ENCODE assay signal across 1 cellular context in the genomic region with DNA sequence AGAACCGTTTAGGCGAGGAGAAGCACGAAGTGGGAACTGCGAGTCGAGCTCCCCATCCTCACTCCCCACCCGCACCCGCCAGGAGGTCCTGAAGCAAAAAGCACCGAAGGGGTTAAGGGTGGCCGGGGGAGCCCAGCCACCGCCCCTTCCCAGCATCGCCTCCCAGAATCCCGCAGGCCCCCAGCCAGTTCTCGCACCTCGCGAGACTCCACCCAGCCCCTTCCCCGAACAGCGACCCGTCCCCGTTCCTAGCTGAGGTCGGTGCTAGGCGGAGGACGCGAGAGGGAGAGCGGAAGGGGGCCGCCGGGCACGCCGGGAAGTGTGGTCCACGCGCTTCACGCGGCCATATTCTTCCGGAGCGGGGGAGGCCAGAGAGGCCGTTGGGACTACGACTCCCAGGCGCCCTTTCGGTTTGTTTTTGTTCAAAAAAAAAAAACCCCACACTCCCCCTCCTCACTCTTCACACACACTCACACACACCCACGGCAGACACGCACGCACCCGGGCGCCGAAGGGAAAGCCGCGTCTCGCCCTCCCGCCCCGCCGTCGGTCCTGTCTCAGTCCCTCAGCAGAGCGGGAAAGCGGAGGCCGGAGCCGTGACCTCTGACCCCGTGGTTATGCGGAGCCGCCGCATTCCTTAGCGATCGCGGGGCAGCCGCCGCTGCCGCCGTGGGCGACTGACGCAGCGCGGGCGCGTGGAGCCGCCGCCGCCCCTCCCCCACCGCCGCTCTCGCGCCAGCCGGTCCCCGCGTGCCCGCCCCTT.
TF ChIP-seq lines count a peak whose summit lies in the region.

A gene (plus strand): TSS at position 463 of the 763 bp plus-strand sequence. CDS start 445 bp downstream, outside the sequence.

TF ChIP-seq in H1, 55 proteins besides CTCF, POLR2A, EP300 and RAD21:
- TF ChIP-seq NANOG (IDR thresholded peaks at IDR 0.05; ENCODE audit: insufficient read depth, low read depth, low read length, poor library complexity, severe bottlenecking) = peak; percentile 55
- peak; percentile 100 for TF ChIP-seq CHD2 (IDR thresholded peaks at IDR 0.05; ENCODE audit: low read length)
- peak; percentile 57 for TF ChIP-seq PHF8 (conservative IDR thresholded peaks at IDR 0.05; ENCODE audit: low read depth, low read length)
- 0 out of 2 replicates have a peak, but pooled peaks have one; percentile 46 for TF ChIP-seq TCF12 (IDR thresholded peaks at IDR 0.05; ENCODE audit: low read depth, low read length)
- no peak for TF ChIP-seq CHD1 (IDR thresholded peaks at IDR 0.05; ENCODE audit: low read depth, low read length)
- no peak for TF ChIP-seq NRF1 (IDR thresholded peaks at IDR 0.05; ENCODE audit: low read depth, low read length)
- TF ChIP-seq CREB1 (IDR thresholded peaks at IDR 0.05) = 0 out of 2 replicates have a peak, but pooled peaks have one; percentile 21
- peak; percentile 82 for TF ChIP-seq SIX5 (IDR thresholded peaks at IDR 0.05; ENCODE audit: low read depth, low read length)
- TF ChIP-seq, protein P1, sequence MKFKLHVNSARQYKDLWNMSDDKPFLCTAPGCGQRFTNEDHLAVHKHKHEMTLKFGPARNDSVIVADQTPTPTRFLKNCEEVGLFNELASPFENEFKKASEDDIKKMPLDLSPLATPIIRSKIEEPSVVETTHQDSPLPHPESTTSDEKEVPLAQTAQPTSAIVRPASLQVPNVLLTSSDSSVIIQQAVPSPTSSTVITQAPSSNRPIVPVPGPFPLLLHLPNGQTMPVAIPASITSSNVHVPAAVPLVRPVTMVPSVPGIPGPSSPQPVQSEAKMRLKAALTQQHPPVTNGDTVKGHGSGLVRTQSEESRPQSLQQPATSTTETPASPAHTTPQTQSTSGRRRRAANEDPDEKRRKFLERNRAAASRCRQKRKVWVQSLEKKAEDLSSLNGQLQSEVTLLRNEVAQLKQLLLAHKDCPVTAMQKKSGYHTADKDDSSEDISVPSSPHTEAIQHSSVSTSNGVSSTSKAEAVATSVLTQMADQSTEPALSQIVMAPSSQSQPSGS (IDR thresholded peaks at IDR 0.05; ENCODE audit: low read length) = peak; percentile 73; the same call in 1 of the 2 replicates
- TF ChIP-seq SP4 (IDR thresholded peaks at IDR 0.05; ENCODE audit: low read length) = peak; percentile 77
- no peak for TF ChIP-seq ZNF274 (IDR thresholded peaks at IDR 0.05; ENCODE audit: borderline replicate concordance, extremely low read depth, low read length)
- peak; percentile 84; the same call in 1 of the 2 replicates for TF ChIP-seq GABPA (IDR thresholded peaks at IDR 0.05; ENCODE audit: borderline replicate concordance, insufficient read depth, low read length)
- TF ChIP-seq, protein P2, sequence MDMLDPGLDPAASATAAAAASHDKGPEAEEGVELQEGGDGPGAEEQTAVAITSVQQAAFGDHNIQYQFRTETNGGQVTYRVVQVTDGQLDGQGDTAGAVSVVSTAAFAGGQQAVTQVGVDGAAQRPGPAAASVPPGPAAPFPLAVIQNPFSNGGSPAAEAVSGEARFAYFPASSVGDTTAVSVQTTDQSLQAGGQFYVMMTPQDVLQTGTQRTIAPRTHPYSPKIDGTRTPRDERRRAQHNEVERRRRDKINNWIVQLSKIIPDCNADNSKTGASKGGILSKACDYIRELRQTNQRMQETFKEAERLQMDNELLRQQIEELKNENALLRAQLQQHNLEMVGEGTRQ (IDR thresholded peaks at IDR 0.05; ENCODE audit: low read length) = no peak
- peak; percentile 49 for TF ChIP-seq ASH2L (IDR thresholded peaks at IDR 0.05; ENCODE audit: low read length)
- no peak for TF ChIP-seq CTBP2 (IDR thresholded peaks at IDR 0.05; ENCODE audit: borderline replicate concordance, insufficient read depth, insufficient read length, low read length)
- TF ChIP-seq, protein P3, sequence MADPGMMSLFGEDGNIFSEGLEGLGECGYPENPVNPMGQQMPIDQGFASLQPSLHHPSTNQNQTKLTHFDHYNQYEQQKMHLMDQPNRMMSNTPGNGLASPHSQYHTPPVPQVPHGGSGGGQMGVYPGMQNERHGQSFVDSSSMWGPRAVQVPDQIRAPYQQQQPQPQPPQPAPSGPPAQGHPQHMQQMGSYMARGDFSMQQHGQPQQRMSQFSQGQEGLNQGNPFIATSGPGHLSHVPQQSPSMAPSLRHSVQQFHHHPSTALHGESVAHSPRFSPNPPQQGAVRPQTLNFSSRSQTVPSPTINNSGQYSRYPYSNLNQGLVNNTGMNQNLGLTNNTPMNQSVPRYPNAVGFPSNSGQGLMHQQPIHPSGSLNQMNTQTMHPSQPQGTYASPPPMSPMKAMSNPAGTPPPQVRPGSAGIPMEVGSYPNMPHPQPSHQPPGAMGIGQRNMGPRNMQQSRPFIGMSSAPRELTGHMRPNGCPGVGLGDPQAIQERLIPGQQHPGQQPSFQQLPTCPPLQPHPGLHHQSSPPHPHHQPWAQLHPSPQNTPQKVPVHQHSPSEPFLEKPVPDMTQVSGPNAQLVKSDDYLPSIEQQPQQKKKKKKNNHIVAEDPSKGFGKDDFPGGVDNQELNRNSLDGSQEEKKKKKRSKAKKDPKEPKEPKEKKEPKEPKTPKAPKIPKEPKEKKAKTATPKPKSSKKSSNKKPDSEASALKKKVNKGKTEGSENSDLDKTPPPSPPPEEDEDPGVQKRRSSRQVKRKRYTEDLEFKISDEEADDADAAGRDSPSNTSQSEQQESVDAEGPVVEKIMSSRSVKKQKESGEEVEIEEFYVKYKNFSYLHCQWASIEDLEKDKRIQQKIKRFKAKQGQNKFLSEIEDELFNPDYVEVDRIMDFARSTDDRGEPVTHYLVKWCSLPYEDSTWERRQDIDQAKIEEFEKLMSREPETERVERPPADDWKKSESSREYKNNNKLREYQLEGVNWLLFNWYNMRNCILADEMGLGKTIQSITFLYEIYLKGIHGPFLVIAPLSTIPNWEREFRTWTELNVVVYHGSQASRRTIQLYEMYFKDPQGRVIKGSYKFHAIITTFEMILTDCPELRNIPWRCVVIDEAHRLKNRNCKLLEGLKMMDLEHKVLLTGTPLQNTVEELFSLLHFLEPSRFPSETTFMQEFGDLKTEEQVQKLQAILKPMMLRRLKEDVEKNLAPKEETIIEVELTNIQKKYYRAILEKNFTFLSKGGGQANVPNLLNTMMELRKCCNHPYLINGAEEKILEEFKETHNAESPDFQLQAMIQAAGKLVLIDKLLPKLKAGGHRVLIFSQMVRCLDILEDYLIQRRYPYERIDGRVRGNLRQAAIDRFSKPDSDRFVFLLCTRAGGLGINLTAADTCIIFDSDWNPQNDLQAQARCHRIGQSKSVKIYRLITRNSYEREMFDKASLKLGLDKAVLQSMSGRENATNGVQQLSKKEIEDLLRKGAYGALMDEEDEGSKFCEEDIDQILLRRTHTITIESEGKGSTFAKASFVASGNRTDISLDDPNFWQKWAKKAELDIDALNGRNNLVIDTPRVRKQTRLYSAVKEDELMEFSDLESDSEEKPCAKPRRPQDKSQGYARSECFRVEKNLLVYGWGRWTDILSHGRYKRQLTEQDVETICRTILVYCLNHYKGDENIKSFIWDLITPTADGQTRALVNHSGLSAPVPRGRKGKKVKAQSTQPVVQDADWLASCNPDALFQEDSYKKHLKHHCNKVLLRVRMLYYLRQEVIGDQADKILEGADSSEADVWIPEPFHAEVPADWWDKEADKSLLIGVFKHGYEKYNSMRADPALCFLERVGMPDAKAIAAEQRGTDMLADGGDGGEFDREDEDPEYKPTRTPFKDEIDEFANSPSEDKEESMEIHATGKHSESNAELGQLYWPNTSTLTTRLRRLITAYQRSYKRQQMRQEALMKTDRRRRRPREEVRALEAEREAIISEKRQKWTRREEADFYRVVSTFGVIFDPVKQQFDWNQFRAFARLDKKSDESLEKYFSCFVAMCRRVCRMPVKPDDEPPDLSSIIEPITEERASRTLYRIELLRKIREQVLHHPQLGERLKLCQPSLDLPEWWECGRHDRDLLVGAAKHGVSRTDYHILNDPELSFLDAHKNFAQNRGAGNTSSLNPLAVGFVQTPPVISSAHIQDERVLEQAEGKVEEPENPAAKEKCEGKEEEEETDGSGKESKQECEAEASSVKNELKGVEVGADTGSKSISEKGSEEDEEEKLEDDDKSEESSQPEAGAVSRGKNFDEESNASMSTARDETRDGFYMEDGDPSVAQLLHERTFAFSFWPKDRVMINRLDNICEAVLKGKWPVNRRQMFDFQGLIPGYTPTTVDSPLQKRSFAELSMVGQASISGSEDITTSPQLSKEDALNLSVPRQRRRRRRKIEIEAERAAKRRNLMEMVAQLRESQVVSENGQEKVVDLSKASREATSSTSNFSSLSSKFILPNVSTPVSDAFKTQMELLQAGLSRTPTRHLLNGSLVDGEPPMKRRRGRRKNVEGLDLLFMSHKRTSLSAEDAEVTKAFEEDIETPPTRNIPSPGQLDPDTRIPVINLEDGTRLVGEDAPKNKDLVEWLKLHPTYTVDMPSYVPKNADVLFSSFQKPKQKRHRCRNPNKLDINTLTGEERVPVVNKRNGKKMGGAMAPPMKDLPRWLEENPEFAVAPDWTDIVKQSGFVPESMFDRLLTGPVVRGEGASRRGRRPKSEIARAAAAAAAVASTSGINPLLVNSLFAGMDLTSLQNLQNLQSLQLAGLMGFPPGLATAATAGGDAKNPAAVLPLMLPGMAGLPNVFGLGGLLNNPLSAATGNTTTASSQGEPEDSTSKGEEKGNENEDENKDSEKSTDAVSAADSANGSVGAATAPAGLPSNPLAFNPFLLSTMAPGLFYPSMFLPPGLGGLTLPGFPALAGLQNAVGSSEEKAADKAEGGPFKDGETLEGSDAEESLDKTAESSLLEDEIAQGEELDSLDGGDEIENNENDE (IDR thresholded peaks at IDR 0.05; ENCODE audit: insufficient replicate concordance, low read length) = no peak
- no peak for TF ChIP-seq SP2 (IDR thresholded peaks at IDR 0.05; ENCODE audit: low read length)
- no peak for TF ChIP-seq EZH2 (IDR thresholded peaks at IDR 0.05; ENCODE audit: low read depth, low read length, severe bottlenecking)
- TF ChIP-seq TAF1 (IDR thresholded peaks at IDR 0.05; ENCODE audit: low read depth, low read length) = peak; percentile 67
- TF ChIP-seq, protein P4, sequence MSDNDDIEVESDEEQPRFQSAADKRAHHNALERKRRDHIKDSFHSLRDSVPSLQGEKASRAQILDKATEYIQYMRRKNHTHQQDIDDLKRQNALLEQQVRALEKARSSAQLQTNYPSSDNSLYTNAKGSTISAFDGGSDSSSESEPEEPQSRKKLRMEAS (IDR thresholded peaks at IDR 0.05) = peak; percentile 47
- TF ChIP-seq CBX8 (IDR thresholded peaks at IDR 0.05; ENCODE audit: borderline replicate concordance, low read depth, low read length) = no peak
- peak; percentile 85 for TF ChIP-seq BACH1 (IDR thresholded peaks at IDR 0.05; ENCODE audit: low read length)
- no peak for TF ChIP-seq CEBPB (IDR thresholded peaks at IDR 0.05; ENCODE audit: low read depth, low read length)
- peak; percentile 45 to 59; a peak in 1 of 4 replicates for TF ChIP-seq SIN3A (conservative IDR thresholded peaks at IDR 0.05 in 1 of 2, IDR thresholded peaks at IDR 0.05 in 1 of 2; ENCODE audit: low read depth in 1 of 2, low read length in 2 of 2)
- TF ChIP-seq SUZ12 (IDR thresholded peaks at IDR 0.05; ENCODE audit: low read length) = no peak; the same call in 1 of the 2 replicates
- no peak for TF ChIP-seq SRF (IDR thresholded peaks at IDR 0.05; ENCODE audit: low read depth, low read length)
- TF ChIP-seq CBX5 (IDR thresholded peaks at IDR 0.05; ENCODE audit: low read depth, low read length) = no peak
- peak; percentile 75; the same call in 1 of the 2 replicates for TF ChIP-seq GTF2F1 (IDR thresholded peaks at IDR 0.05; ENCODE audit: borderline replicate concordance, low read depth, low read length)
- TF ChIP-seq KDM4A (IDR thresholded peaks at IDR 0.05; ENCODE audit: low read depth, low read length, severe bottlenecking) = peak; percentile 100
- peak; percentile 50; the same call in 1 of the 2 replicates for TF ChIP-seq TEAD4 (IDR thresholded peaks at IDR 0.05; ENCODE audit: low read depth, low read length)
- TF ChIP-seq POLR2AphosphoS5 (IDR thresholded peaks at IDR 0.05; ENCODE audit: low read depth, low read length) = no peak
- TF ChIP-seq JUN (IDR thresholded peaks at IDR 0.05; ENCODE audit: low read depth, low read length) = no peak
- peak; percentile 60; the same call in 1 of the 2 replicates for TF ChIP-seq TBP (IDR thresholded peaks at IDR 0.05; ENCODE audit: low read depth, low read length)
- TF ChIP-seq BRCA1 (IDR thresholded peaks at IDR 0.05; ENCODE audit: low read depth, low read length) = peak; percentile 100
- no peak for TF ChIP-seq TAF7 (optimal IDR thresholded peaks at IDR 0.05; ENCODE audit: borderline replicate concordance, low read depth, low read length)
- TF ChIP-seq, protein P5, sequence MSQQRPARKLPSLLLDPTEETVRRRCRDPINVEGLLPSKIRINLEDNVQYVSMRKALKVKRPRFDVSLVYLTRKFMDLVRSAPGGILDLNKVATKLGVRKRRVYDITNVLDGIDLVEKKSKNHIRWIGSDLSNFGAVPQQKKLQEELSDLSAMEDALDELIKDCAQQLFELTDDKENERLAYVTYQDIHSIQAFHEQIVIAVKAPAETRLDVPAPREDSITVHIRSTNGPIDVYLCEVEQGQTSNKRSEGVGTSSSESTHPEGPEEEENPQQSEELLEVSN (IDR thresholded peaks at IDR 0.05) = no peak
- 0 out of 2 replicates have a peak, but pooled peaks have one; percentile 25 for TF ChIP-seq RBBP5 (IDR thresholded peaks at IDR 0.05; ENCODE audit: borderline replicate concordance, low read depth, low read length)
- peak; percentile 95 for TF ChIP-seq YY1 (IDR thresholded peaks at IDR 0.05; ENCODE audit: low read depth, low read length)
- TF ChIP-seq SP1 (IDR thresholded peaks at IDR 0.05; ENCODE audit: low read depth, low read length) = peak; percentile 59; the same call in 1 of the 2 replicates
- TF ChIP-seq HDAC6 (IDR thresholded peaks at IDR 0.05; ENCODE audit: low read depth, low read length) = no peak
- TF ChIP-seq SAP30 (IDR thresholded peaks at IDR 0.05; ENCODE audit: insufficient read depth, insufficient replicate concordance, low read length) = no peak
- TF ChIP-seq POU5F1 (IDR thresholded peaks at IDR 0.05; ENCODE audit: low read depth, low read length) = 0 out of 2 replicates have a peak, but pooled peaks have one; percentile 19
- peak; percentile 21 to 84; a peak in 2 of 4 replicates for TF ChIP-seq HDAC2 (IDR thresholded peaks at IDR 0.05; ENCODE audit: borderline replicate concordance in 1 of 2, low read depth in 2 of 2, low read length in 2 of 2)
TF ChIP-seq in H1: peak in this region for 24.
